Comparison of ENCODE assay signal across 18 cellular contexts in the genomic region with DNA sequence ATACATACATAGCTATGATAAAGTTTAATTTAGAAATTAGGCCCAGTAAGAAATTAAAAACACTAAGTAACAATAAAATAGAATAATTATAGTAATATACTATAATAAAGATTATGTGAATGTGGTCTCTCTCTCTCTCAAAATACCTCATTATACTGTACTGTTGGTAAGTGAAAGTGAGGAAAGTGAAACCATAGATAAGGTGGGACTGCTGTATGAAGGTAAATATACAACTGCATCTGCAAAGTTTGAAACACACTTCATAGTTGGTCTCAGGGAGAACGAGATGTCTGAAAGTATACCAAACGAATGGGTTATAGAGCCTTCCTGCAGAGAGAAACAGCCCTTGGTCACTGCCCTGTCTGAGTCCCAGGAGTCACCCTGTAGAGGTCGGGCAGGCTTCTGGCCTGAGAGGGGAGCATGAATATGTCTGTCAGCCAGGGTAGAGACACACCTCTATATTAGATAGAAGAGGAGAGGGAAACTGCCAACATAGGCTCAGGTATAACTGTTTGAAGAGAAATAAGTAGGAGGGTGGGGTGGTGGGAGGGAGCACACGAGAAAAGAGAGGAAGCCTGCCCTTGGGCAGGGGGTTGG.
"Had no signal": no experiment of that assay in that cellular context is flagged by ENCODE, and none has a peak within 500 bp of the region (broad histone marks: within the 10 kb centered on the region; RNA-seq: fewer than 3 reads in every experiment).

No MANE protein-coding gene starts in this region.

- H3K4me3 Mint-ChIP-seq: brain; endodermal cell; stimulated activated memory B cell treated with anti-CD40 and anti-IgM and Interleukin-4, amounts not matched to agents 10 μg/mL and 1 μg/mL and 100 μg/mL, for 72 hours had no signal

- H3K36me3 Mint-ChIP-seq: brain; stimulated activated memory B cell treated with anti-CD40 and anti-IgM and Interleukin-4, amounts not matched to agents 10 μg/mL and 1 μg/mL and 100 μg/mL, for 72 hours had no signal

- H3K9me3 Mint-ChIP-seq: brain; endodermal cell; stimulated activated memory B cell treated with anti-CD40 and anti-IgM and Interleukin-4, amounts not matched to agents 10 μg/mL and 1 μg/mL and 100 μg/mL, for 72 hours had no signal

- H3K9me3 ChIP-seq: left lung, right lobe of liver, spleen had no signal

- H3K36me3 ChIP-seq: left lung, right lobe of liver, spleen had no signal

- DNase-seq: activated CD4-positive, alpha-beta T cell treated with anti-CD3 and anti-CD28 coated beads, Interleukin-2, amount 50 U/mL, for 4 hours; activated CD4-positive, CD25-positive, alpha-beta regulatory T cell treated with anti-CD3 and anti-CD28 coated beads, Interleukin-2, amount 50 U/mL, for 72 hours; activated naive CD4-positive, alpha-beta T cell; amygdala; cerebellar nuclear complex; dermis blood vessel endothelial cell; endodermal cell; glutamatergic neuron; left lung; right lobe of liver; spleen; stimulated activated CD4-positive, alpha-beta T cell treated with anti-CD3 and anti-CD28 coated beads, Interleukin-1b, Interleukin-23, amount 100 ng/mL, for 48 hours; SW 1271; T-helper 9 cell; trophoblast cell had no signal

- H3K27ac Mint-ChIP-seq: brain; endodermal cell; progenitor cell of endocrine pancreas; stimulated activated memory B cell treated with anti-CD40 and anti-IgM and Interleukin-4, amounts not matched to agents 10 μg/mL and 1 μg/mL and 100 μg/mL, for 72 hours had no signal

- H3K4me3 ChIP-seq: left lung, right lobe of liver, spleen had no signal

- H3K27me3 ChIP-seq: left lung, right lobe of liver, spleen had no signal

- H3K27ac ChIP-seq: left lung, right lobe of liver, spleen had no signal

- ATAC-seq: left lung; right lobe of liver; stimulated activated memory B cell treated with anti-CD40 and anti-IgM and Interleukin-4, amounts not matched to agents 10 μg/mL and 1 μg/mL and 100 μg/mL, for 72 hours had no signal

- H3K27me3 Mint-ChIP-seq: brain; progenitor cell of endocrine pancreas; stimulated activated memory B cell treated with anti-CD40 and anti-IgM and Interleukin-4, amounts not matched to agents 10 μg/mL and 1 μg/mL and 100 μg/mL, for 72 hours had no signal
